Comparison of ENCODE assay signal across 27 cellular contexts in the genomic region with DNA sequence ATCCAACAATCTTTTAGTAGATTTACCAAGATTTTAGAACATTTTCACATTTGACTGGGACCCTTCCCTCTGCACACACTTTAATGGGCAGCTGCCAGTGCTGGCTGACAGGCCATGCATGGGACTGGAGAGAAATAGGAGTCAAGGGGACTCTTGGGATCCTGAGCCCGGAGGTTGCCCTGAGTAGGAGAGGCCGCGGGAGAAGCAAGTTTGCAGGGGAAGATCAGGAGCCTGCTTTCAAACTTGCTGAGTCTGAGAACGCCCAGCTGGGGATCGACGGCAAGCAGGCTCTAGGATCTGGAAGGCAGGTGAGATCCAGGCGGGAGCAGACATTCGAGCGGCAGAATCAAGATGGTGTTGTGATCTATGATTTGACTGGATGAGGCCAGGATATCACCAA.
A peak's percentile ranks its signal among the peaks of the same experiment; 100 is the strongest.
DNase-seq lines count a peak whose midpoint lies in the region; ATAC-seq, FAIRE-seq and TF ChIP-seq lines count a peak whose summit lies in the region.
"Had no signal": no experiment of that assay in that cellular context is flagged by ENCODE, and none has a peak within 500 bp of the region (broad histone marks: within the 10 kb centered on the region; RNA-seq: fewer than 3 reads in every experiment).

No MANE protein-coding gene starts in this region.

- peak overlapping the region; percentile 54 for H3K27ac Mint-ChIP-seq in stimulated activated naive CD8-positive, alpha-beta T cell treated with anti-CD3 and anti-CD28 coated beads, Interleukin-15, Interleukin-2, amounts not matched to agents 100 ng/mL and 50 ng/mL, for 24 hours
- no peak overlapping the region for H3K27ac Mint-ChIP-seq in stimulated activated naive CD8-positive, alpha-beta T cell treated with anti-CD3 and anti-CD28 coated beads, Interleukin-15, amount 100 ng/mL, for 72 hours
- H3K27ac Mint-ChIP-seq in neural crest cell (ENCODE audit: unreplicated experiment) = peak overlapping the region; percentile 69
- H3K27ac Mint-ChIP-seq: activated naive CD4-positive, alpha-beta T cell treated with anti-CD3 and anti-CD28 coated beads for 36 hours; memory B cell had no signal

- no peak for ATAC-seq in stimulated activated naive CD8-positive, alpha-beta T cell treated with anti-CD3 and anti-CD28 coated beads, Interleukin-15, amount 100 ng/mL, for 72 hours
- ATAC-seq: activated T-cell treated with anti-CD3 and anti-CD28 coated beads, Interleukin-2, amount 50 U/mL, for 4 hours; effector memory CD8-positive, alpha-beta T cell had no signal

- no peak overlapping the region for H3K4me3 ChIP-seq in osteoblast (ENCODE audit: insufficient read depth, low read length)
- H3K4me3 ChIP-seq: GM23248, upper lobe of left lung had no signal

- H3K4me1 Mint-ChIP-seq in stimulated activated naive CD8-positive, alpha-beta T cell treated with anti-CD3 and anti-CD28 coated beads, Interleukin-15, Interleukin-2, amounts not matched to agents 100 ng/mL and 50 ng/mL, for 24 hours (ENCODE audit: low read depth) = peaks cover 60% of the 10 kb centered on the region
- peaks cover 71% of the 10 kb centered on the region for H3K4me1 Mint-ChIP-seq in stimulated activated naive CD8-positive, alpha-beta T cell treated with anti-CD3 and anti-CD28 coated beads, Interleukin-15, amount 100 ng/mL, for 72 hours
- peaks cover 72% of the 10 kb centered on the region for H3K4me1 Mint-ChIP-seq in neural crest cell

- no peaks in the 10 kb centered on the region for H3K9me3 Mint-ChIP-seq in stimulated activated naive CD8-positive, alpha-beta T cell treated with anti-CD3 and anti-CD28 coated beads, Interleukin-15, Interleukin-2, amounts not matched to agents 100 ng/mL and 50 ng/mL, for 24 hours
- H3K9me3 Mint-ChIP-seq in stimulated activated naive CD8-positive, alpha-beta T cell treated with anti-CD3 and anti-CD28 coated beads, Interleukin-15, amount 100 ng/mL, for 72 hours = no peaks in the 10 kb centered on the region
- H3K9me3 Mint-ChIP-seq in neural crest cell = no peaks in the 10 kb centered on the region
- H3K9me3 Mint-ChIP-seq: activated T-cell treated with anti-CD3 and anti-CD28 coated beads, Interleukin-2, amount 50 U/mL, for 4 hours; effector memory CD8-positive, alpha-beta T cell; memory B cell had no signal

- peaks cover 29% of the 10 kb centered on the region for H4K20me1 ChIP-seq in osteoblast (ENCODE audit: insufficient read depth, low read length)

- in situ Hi-C loops in ACHN (cut with HindIII; ENCODE audit: low pct_ligation_motif_present, low pct_unique_long_range_greater_than_20kb, low sequenced_read_pairs) = no loop called here

- H3K4me1 ChIP-seq in osteoblast (ENCODE audit: insufficient read depth, low read length) = no peaks in the 10 kb centered on the region

- no peak overlapping the region for H2AFZ ChIP-seq in osteoblast (ENCODE audit: low read length)
- H2AFZ ChIP-seq: GM23248 had no signal

- FAIRE-seq in urothelium cell line (lab: Jason Lieb, UNC) = no peak
- FAIRE-seq: GM12892 had no signal

- no peaks in the 10 kb centered on the region for H3K36me3 Mint-ChIP-seq in stimulated activated naive CD8-positive, alpha-beta T cell treated with anti-CD3 and anti-CD28 coated beads, Interleukin-15, Interleukin-2, amounts not matched to agents 100 ng/mL and 50 ng/mL, for 24 hours (ENCODE audit: low read depth)
- H3K36me3 Mint-ChIP-seq in neural crest cell (ENCODE audit: low read depth) = peaks cover 6% of the 10 kb centered on the region

- no peak overlapping the region for H3K4me3 Mint-ChIP-seq in stimulated activated naive CD8-positive, alpha-beta T cell treated with anti-CD3 and anti-CD28 coated beads, Interleukin-15, Interleukin-2, amounts not matched to agents 100 ng/mL and 50 ng/mL, for 24 hours
- no peak overlapping the region for H3K4me3 Mint-ChIP-seq in stimulated activated naive CD8-positive, alpha-beta T cell treated with anti-CD3 and anti-CD28 coated beads, Interleukin-15, amount 100 ng/mL, for 72 hours
- H3K4me3 Mint-ChIP-seq in neural crest cell = peak overlapping the region; percentile 4
- H3K4me3 Mint-ChIP-seq: activated naive CD4-positive, alpha-beta T cell treated with anti-CD3 and anti-CD28 coated beads for 36 hours; activated T-cell treated with anti-CD3 and anti-CD28 coated beads, Interleukin-2, amount 50 U/mL, for 4 hours; effector memory CD8-positive, alpha-beta T cell; memory B cell had no signal

- H3K27me3 Mint-ChIP-seq in stimulated activated naive CD8-positive, alpha-beta T cell treated with anti-CD3 and anti-CD28 coated beads, Interleukin-15, Interleukin-2, amounts not matched to agents 100 ng/mL and 50 ng/mL, for 24 hours = no peaks in the 10 kb centered on the region
- no peaks in the 10 kb centered on the region for H3K27me3 Mint-ChIP-seq in stimulated activated naive CD8-positive, alpha-beta T cell treated with anti-CD3 and anti-CD28 coated beads, Interleukin-15, amount 100 ng/mL, for 72 hours
- H3K27me3 Mint-ChIP-seq in neural crest cell (ENCODE audit: low read depth) = no peaks in the 10 kb centered on the region
- H3K27me3 Mint-ChIP-seq: effector memory CD8-positive, alpha-beta T cell had no signal

- H3K4me2 ChIP-seq in osteoblast (ENCODE audit: insufficient read depth, low read length) = no peak overlapping the region

- no peak for DNase-seq in stimulated activated naive CD8-positive, alpha-beta T cell treated with anti-CD3 and anti-CD28 coated beads, Interleukin-15, amount 100 ng/mL, for 72 hours
- DNase-seq in neural crest cell (ENCODE audit: low read depth, low spot score) (no peak), ACHN (no peak), urothelium cell line (ENCODE audit: low spot score) (no peak), GM20000 (ENCODE audit: low spot score) (no peak), osteoblast (ENCODE audit: insufficient read length, low spot score, missing footprints) (no peak)
- DNase-seq: activated CD8-positive, alpha-beta memory T cell treated with anti-CD3 and anti-CD28 coated beads for 24 hours; activated naive CD4-positive, alpha-beta T cell treated with anti-CD3 and anti-CD28 coated beads for 36 hours; activated T-cell treated with anti-CD3 and anti-CD28 coated beads, Interleukin-2, amount 50 U/mL, for 4 hours; aorta; cortex of kidney; effector memory CD8-positive, alpha-beta T cell; foreskin fibroblast; GM23248; NCI-H187; NCI-H2171; NCI-H510A; occipital lobe; T-helper 1 cell had no signal

- H3K9me3 ChIP-seq in osteoblast (ENCODE audit: low read depth, low read length) = no peaks in the 10 kb centered on the region
- H3K9me3 ChIP-seq: upper lobe of left lung had no signal

- H3K27ac ChIP-seq in angular gyrus (ENCODE audit: low read depth, low read length) (peak overlapping the region; percentile 2), osteoblast (ENCODE audit: low read depth, low read length) (no peak overlapping the region)
- H3K27ac ChIP-seq: C4-2B, GM23248, HL-60, RWPE1, upper lobe of left lung had no signal

- H3K27me3 ChIP-seq in osteoblast (ENCODE audit: insufficient read depth, low read length) = no peaks in the 10 kb centered on the region
- H3K27me3 ChIP-seq: upper lobe of left lung had no signal

- H3K79me2 ChIP-seq in osteoblast (ENCODE audit: insufficient read depth, low read length) = peaks cover 7% of the 10 kb centered on the region

- H3K36me3 ChIP-seq in osteoblast (ENCODE audit: insufficient read depth, low read length) = no peaks in the 10 kb centered on the region
- H3K36me3 ChIP-seq: upper lobe of left lung had no signal

- TF ChIP-seq CTCF in neural crest cell (conservative IDR thresholded peaks at IDR 0.05) (no peak), GM20000 (IDR thresholded peaks at IDR 0.05; ENCODE audit: extremely low read depth, missing control alignments) (no peak), osteoblast (IDR thresholded peaks at IDR 0.05; ENCODE audit: extremely low read depth, low read depth, low read length) (no peak)

Comparison
In these comparisons a context has a peak if more than half of its experiments do, and no peak if none do; other contexts are left out.
1. H3K27ac Mint-ChIP-seq: peak in stimulated activated naive CD8-positive, alpha-beta T cell treated with anti-CD3 and anti-CD28 coated beads, Interleukin-15, Interleukin-2, amounts not matched to agents 100 ng/mL and 50 ng/mL, for 24 hours (single experiment) and neural crest cell (single experiment); none in stimulated activated naive CD8-positive, alpha-beta T cell treated with anti-CD3 and anti-CD28 coated beads, Interleukin-15, amount 100 ng/mL, for 72 hours (0 of 2).